22 cellular contexts compared by ENCODE assay signal in genomic region chr6:7207688-7208087, GRCh38.
DNase-seq lines count a peak whose midpoint lies in the region; ATAC-seq and TF ChIP-seq lines count a peak whose summit lies in the region.
"Had no signal": no experiment of that assay in that cellular context is flagged by ENCODE, and none has a peak within 500 bp of the region (broad histone marks: within the 10 kb centered on the region; RNA-seq: fewer than 3 reads in every experiment).

No MANE protein-coding gene starts in this region.

- peaks cover 41% of the 10 kb centered on the region for H3K4me1 Mint-ChIP-seq in CD14-positive monocyte
- peaks cover 28% of the 10 kb centered on the region for H3K4me1 Mint-ChIP-seq in memory B cell

- H3K36me3 Mint-ChIP-seq in CD14-positive monocyte (peaks cover 60 to 76% of the 10 kb centered on the region in 2 donors), memory B cell (peaks cover 19% of the 10 kb centered on the region)

- no peak for ATAC-seq in memory B cell (ENCODE audit: low read depth)
- ATAC-seq: A549, T-cell had no signal

- H3K4me3 Mint-ChIP-seq in CD14-positive monocyte (no peak overlapping the region), memory B cell (no peak overlapping the region)
- H3K4me3 Mint-ChIP-seq: HFFc6, T-cell had no signal

- H3K9ac ChIP-seq in subcutaneous abdominal adipose tissue (ENCODE audit: low read length in 5 of 5) = no peak overlapping the region
- H3K9ac ChIP-seq: GM23248, KMS-11 had no signal

- H3K36me3 ChIP-seq in subcutaneous abdominal adipose tissue (ENCODE audit: control insufficient read depth in 5 of 5, insufficient read depth in 5 of 5, low read length in 5 of 5) = peaks cover 7 to 55% (median 45%) of the 10 kb centered on the region in 5 donors
- H3K36me3 ChIP-seq in H7 (replicated peaks; ENCODE audit: control insufficient read depth, insufficient read depth, low read length) = peaks cover 13% of the 10 kb centered on the region

- H3K4me1 ChIP-seq in subcutaneous abdominal adipose tissue (ENCODE audit: control insufficient read depth in 5 of 5, insufficient read depth in 5 of 5, low read length in 5 of 5) = peaks cover 11 to 39% (median 35%) of the 10 kb centered on the region in 5 donors
- H3K4me1 ChIP-seq: A549, HAP-1 had no signal

- peak overlapping the region; percentile 31 for H3K27ac ChIP-seq in subcutaneous abdominal adipose tissue (ENCODE audit: low read depth, low read length)
- H3K27ac ChIP-seq: A549, GM23248, KMS-11 had no signal

- H3K27me3 ChIP-seq in subcutaneous abdominal adipose tissue (ENCODE audit: control insufficient read depth in 5 of 5, insufficient read depth in 4 of 5, low read length in 5 of 5) (no peaks in the 10 kb centered on the region), H7 (ENCODE audit: control insufficient read depth, insufficient read depth, low read length) (no peaks in the 10 kb centered on the region)

- H3K27ac Mint-ChIP-seq in CD14-positive monocyte (peak overlapping the region in 5 of 7 donors; percentile 15 to 79 (median 66)), memory B cell (peak overlapping the region; percentile 28)
- H3K27ac Mint-ChIP-seq: HFFc6, T-cell had no signal

- no peaks in the 10 kb centered on the region for H3K9me3 ChIP-seq in subcutaneous abdominal adipose tissue (ENCODE audit: control insufficient read depth in 5 of 5, low read length in 5 of 5)
- H3K9me3 ChIP-seq: A549, HAP-1 had no signal

- TF ChIP-seq CTCF in CD14-positive monocyte (IDR thresholded peaks at IDR 0.05) (no peak), NB4 (IDR thresholded peaks at IDR 0.05; ENCODE audit: low read depth, low read length) (no peak)

- intact Hi-C loops in CD14-positive monocyte (cut with micrococcal nuclease) = no loop called here

- TF ChIP-seq POLR2A in NB4 (IDR thresholded peaks at IDR 0.05; ENCODE audit: extremely low read depth, insufficient read length) = no peak

- DNase-seq in CD14-positive monocyte (ENCODE audit: low spot score) (no peak), NB4 (ENCODE audit: low read depth) (peak; percentile 48), memory B cell (ENCODE audit: low spot score in 2 of 2) (no peak), H7 (no peak), NAMALWA (ENCODE audit: low spot score) (no peak)
- no peak for DNase-seq in stimulated activated CD4-positive, alpha-beta T cell treated with anti-CD3 and anti-CD28 coated beads, Interleukin-2, amount 100 ng/mL, for 48 hours
- DNase-seq: GM23248, HFFc6, IMR-90, NCI-H1048, NCI-H1417, NCI-H1694, NCI-H2081, NCI-H2227 treated with DMSO at 0.1 percent for 48 hours, NCI-H69, RPMI8226, SHP77, T-cell had no signal

- H3K4me3 ChIP-seq in NB4 (ENCODE audit: low read depth, low read length) (no peak overlapping the region), subcutaneous abdominal adipose tissue (ENCODE audit: low read depth in 1 of 5, low read length in 5 of 5) (peak overlapping the region in 1 of 5 donors; percentile 4), H7 (ENCODE audit: insufficient read depth, low read depth, low read length) (no peak overlapping the region)
- H3K4me3 ChIP-seq: A549, GM23248, HAP-1 had no signal

- peaks cover 0 to 2% (median 0%) of the 10 kb centered on the region in 7 donors for H3K9me3 Mint-ChIP-seq in CD14-positive monocyte
- H3K9me3 Mint-ChIP-seq in memory B cell = no peaks in the 10 kb centered on the region
- H3K9me3 Mint-ChIP-seq: HFFc6, T-cell had no signal

- H3K27me3 Mint-ChIP-seq in CD14-positive monocyte (ENCODE audit: low read depth in 3 of 3) (no peaks in the 10 kb centered on the region), memory B cell (no peaks in the 10 kb centered on the region)
- H3K27me3 Mint-ChIP-seq: T-cell had no signal
